ENCODE assay signal across 1 cellular context in the genomic region with DNA sequence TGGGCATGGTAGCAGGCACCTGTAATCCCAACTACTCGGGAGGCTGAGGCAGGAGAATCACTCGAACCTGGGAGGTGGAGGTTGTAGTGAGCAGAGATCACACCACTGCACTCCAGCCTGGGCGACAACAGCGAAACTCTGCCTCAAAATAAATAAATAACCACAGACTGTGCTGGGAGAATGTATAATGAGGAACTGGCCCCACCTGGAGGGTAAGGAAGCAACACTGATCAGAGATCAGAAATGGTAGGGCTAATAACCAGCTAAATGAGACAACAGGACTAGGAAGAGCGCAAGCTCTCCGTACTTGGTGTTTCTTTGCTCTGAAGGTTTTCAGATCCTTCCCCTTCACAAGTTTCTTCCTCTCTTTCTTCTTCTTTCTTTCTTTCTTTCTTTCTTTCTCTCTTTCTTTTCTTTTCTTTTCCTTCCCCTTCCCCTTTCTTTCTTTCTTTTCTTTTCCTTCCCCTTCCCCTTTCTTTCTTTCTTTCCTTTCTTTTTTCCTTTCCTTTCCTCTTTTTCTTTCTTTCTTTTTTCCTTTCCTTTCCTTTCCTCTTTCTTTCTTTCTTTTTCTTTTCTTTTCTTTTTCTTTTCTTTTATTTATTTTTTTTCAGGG.
TF ChIP-seq lines count a peak whose summit lies in the region.

No MANE protein-coding gene starts in this region.

TF ChIP-seq in GM23338, 12 proteins besides CTCF, POLR2A, EP300 and RAD21 (continued from another document):
- TF ChIP-seq, protein P1, sequence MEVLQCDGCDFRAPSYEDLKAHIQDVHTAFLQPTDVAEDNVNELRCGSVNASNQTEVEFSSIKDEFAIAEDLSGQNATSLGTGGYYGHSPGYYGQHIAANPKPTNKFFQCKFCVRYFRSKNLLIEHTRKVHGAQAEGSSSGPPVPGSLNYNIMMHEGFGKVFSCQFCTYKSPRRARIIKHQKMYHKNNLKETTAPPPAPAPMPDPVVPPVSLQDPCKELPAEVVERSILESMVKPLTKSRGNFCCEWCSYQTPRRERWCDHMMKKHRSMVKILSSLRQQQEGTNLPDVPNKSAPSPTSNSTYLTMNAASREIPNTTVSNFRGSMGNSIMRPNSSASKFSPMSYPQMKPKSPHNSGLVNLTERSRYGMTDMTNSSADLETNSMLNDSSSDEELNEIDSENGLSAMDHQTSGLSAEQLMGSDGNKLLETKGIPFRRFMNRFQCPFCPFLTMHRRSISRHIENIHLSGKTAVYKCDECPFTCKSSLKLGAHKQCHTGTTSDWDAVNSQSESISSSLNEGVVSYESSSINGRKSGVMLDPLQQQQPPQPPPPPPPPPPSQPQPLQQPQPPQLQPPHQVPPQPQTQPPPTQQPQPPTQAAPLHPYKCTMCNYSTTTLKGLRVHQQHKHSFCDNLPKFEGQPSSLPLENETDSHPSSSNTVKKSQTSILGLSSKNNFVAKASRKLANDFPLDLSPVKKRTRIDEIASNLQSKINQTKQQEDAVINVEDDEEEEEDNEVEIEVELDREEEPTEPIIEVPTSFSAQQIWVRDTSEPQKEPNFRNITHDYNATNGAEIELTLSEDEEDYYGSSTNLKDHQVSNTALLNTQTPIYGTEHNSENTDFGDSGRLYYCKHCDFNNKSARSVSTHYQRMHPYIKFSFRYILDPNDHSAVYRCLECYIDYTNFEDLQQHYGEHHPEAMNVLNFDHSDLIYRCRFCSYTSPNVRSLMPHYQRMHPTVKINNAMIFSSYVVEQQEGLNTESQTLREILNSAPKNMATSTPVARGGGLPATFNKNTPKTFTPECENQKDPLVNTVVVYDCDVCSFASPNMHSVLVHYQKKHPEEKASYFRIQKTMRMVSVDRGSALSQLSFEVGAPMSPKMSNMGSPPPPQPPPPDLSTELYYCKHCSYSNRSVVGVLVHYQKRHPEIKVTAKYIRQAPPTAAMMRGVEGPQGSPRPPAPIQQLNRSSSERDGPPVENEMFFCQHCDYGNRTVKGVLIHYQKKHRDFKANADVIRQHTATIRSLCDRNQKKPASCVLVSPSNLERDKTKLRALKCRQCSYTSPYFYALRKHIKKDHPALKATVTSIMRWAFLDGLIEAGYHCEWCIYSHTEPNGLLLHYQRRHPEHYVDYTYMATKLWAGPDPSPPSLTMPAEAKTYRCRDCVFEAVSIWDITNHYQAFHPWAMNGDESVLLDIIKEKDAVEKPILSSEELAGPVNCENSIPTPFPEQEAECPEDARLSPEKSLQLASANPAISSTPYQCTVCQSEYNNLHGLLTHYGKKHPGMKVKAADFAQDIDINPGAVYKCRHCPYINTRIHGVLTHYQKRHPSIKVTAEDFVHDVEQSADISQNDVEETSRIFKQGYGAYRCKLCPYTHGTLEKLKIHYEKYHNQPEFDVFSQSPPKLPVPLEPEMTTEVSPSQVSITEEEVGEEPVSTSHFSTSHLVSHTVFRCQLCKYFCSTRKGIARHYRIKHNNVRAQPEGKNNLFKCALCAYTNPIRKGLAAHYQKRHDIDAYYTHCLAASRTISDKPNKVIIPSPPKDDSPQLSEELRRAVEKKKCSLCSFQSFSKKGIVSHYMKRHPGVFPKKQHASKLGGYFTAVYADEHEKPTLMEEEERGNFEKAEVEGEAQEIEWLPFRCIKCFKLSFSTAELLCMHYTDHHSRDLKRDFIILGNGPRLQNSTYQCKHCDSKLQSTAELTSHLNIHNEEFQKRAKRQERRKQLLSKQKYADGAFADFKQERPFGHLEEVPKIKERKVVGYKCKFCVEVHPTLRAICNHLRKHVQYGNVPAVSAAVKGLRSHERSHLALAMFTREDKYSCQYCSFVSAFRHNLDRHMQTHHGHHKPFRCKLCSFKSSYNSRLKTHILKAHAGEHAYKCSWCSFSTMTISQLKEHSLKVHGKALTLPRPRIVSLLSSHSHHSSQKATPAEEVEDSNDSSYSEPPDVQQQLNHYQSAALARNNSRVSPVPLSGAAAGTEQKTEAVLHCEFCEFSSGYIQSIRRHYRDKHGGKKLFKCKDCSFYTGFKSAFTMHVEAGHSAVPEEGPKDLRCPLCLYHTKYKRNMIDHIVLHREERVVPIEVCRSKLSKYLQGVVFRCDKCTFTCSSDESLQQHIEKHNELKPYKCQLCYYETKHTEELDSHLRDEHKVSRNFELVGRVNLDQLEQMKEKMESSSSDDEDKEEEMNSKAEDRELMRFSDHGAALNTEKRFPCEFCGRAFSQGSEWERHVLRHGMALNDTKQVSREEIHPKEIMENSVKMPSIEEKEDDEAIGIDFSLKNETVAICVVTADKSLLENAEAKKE (CRISPR knock-in tag; IDR thresholded peaks at IDR 0.05), result no peak
- TF ChIP-seq ZNF114 (CRISPR knock-in tag; IDR thresholded peaks at IDR 0.05), result no peak
- TF ChIP-seq, protein P2, sequence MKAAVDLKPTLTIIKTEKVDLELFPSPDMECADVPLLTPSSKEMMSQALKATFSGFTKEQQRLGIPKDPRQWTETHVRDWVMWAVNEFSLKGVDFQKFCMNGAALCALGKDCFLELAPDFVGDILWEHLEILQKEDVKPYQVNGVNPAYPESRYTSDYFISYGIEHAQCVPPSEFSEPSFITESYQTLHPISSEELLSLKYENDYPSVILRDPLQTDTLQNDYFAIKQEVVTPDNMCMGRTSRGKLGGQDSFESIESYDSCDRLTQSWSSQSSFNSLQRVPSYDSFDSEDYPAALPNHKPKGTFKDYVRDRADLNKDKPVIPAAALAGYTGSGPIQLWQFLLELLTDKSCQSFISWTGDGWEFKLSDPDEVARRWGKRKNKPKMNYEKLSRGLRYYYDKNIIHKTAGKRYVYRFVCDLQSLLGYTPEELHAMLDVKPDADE (IDR thresholded peaks at IDR 0.05), result no peak
